9 cellular contexts compared by ENCODE assay signal in genomic region chr4:144645621-144646522, GRCh38. TPM values are rescaled to one million over a fixed set of nuclear protein-coding genes. Genes with fewer than 3 reads are reported as not detected.
DNase-seq lines count a peak whose midpoint lies in the region; TF ChIP-seq lines count a peak whose summit lies in the region.
"Had no signal": no experiment of that assay in that cellular context is flagged by ENCODE, and none has a peak within 500 bp of the region (broad histone marks: within the 10 kb centered on the region; RNA-seq: fewer than 3 reads in every experiment).

Gene HHIP, plus strand, starts transcription at chr4:144646156. Its CDS starts 520 bp downstream, at chr4:144646676.

- H3K4me3 ChIP-seq in HUES6 (ENCODE audit: low read depth, low read length) (peak within 1 kb of the TSS; percentile 65), esophagus muscularis mucosa (peak within 1 kb of the TSS; percentile 57 to 69 (median 59)), tibial artery (peak within 1 kb of the TSS; percentile 55 to 66)

- TF ChIP-seq CTCF in esophagus muscularis mucosa (IDR thresholded peaks at IDR 0.05) (no peak), tibial artery (IDR thresholded peaks at IDR 0.05) (no peak)

- no peak within 1 kb of the TSS for H3K27ac Mint-ChIP-seq in activated CD4-positive, alpha-beta memory T cell treated with anti-CD3 and anti-CD28 coated beads for 36 hours

- H3K27ac ChIP-seq in HUES6 (ENCODE audit: low read depth, low read length) (no peak within 1 kb of the TSS), esophagus muscularis mucosa (replicated peaks in 1 of 4) (no peak within 1 kb of the TSS), tibial artery (no peak within 1 kb of the TSS)
- H3K27ac ChIP-seq: neutrophil had no signal

- CTCF ChIA-PET in activated CD4-positive, alpha-beta memory T cell treated with anti-CD3 and anti-CD28 coated beads for 36 hours (lab: Charles Lee) = no interaction called here

- H3K9me3 ChIP-seq in HUES6 (ENCODE audit: control insufficient read depth, insufficient read depth, low read depth, low read length) (no peaks in the 10 kb centered on the region), esophagus muscularis mucosa (no peaks in the 10 kb centered on the region), tibial artery (no peaks in the 10 kb centered on the region)
- H3K9me3 ChIP-seq: neutrophil had no signal

- peak within 1 kb of the TSS; percentile 57 for H3K4me3 Mint-ChIP-seq in activated CD4-positive, alpha-beta memory T cell treated with anti-CD3 and anti-CD28 coated beads for 36 hours

- intact Hi-C loops in activated CD4-positive, alpha-beta memory T cell treated with anti-CD3 and anti-CD28 coated beads for 36 hours (cut with micrococcal nuclease) = no loop called here
- intact Hi-C loops in esophagus muscularis mucosa (cut with DNase I) (no loop called here), tibial artery (cut with DNase I; ENCODE audit: low total_unique reads) (no loop called here)

- H3K9ac ChIP-seq in HUES6 (ENCODE audit: low read length) = peak within 1 kb of the TSS; percentile 34

- POLR2A ChIA-PET in activated CD4-positive, alpha-beta memory T cell treated with anti-CD3 and anti-CD28 coated beads for 36 hours (lab: Charles Lee) = no interaction called here

- H3K4me1 ChIP-seq in HUES6 (ENCODE audit: control insufficient read depth, insufficient read depth, low read length) = peaks cover 39% of the 10 kb centered on the region
- peaks cover 7 to 27% (median 24%) of the 10 kb centered on the region in 4 donors for H3K4me1 ChIP-seq in esophagus muscularis mucosa
- peaks cover 0 to 25% (median 13%) of the 10 kb centered on the region in 4 donors for H3K4me1 ChIP-seq in tibial artery

- DNase-seq in stimulated activated CD4-positive, alpha-beta T cell treated with anti-CD3 and anti-CD28 coated beads, Interleukin-15, amount 100 ng/mL, for 24 hours = peak; percentile 27
- no peak for DNase-seq in stimulated activated CD4-positive, alpha-beta T cell treated with anti-CD3 and anti-CD28 coated beads, Interleukin-12 subunit alpha, Interleukin-12 subunit beta, amount 100 ng/mL, for 4 hours
- DNase-seq in activated CD4-positive, alpha-beta memory T cell treated with anti-CD3 and anti-CD28 coated beads for 36 hours = peak; percentile 16
- DNase-seq in esophagus muscularis mucosa (ENCODE audit: extremely low spot score) (no peak), midbrain (lab: John Stamatoyannopoulos, UW) (peak; percentile 87), tibial artery (peak; percentile 34 to 67), foreskin melanocyte (no peak)

- no peaks in the 10 kb centered on the region for H3K9me3 Mint-ChIP-seq in activated CD4-positive, alpha-beta memory T cell treated with anti-CD3 and anti-CD28 coated beads for 36 hours

- TF ChIP-seq POLR2A in esophagus muscularis mucosa (IDR thresholded peaks at IDR 0.05; ENCODE audit: low read depth) = no peak

- H3K36me3 Mint-ChIP-seq in activated CD4-positive, alpha-beta memory T cell treated with anti-CD3 and anti-CD28 coated beads for 36 hours = no peaks in the 10 kb centered on the region

- H3K27me3 Mint-ChIP-seq in activated CD4-positive, alpha-beta memory T cell treated with anti-CD3 and anti-CD28 coated beads for 36 hours = peaks cover 32% of the 10 kb centered on the region

- no peak for TF ChIP-seq EP300 in esophagus muscularis mucosa (IDR thresholded peaks at IDR 0.05)

- H3K4me1 Mint-ChIP-seq in activated CD4-positive, alpha-beta memory T cell treated with anti-CD3 and anti-CD28 coated beads for 36 hours (ENCODE audit: low read depth) = peaks cover 15% of the 10 kb centered on the region

- 2% methylated on average over 31 of the region's 81 CpGs for WGBS in esophagus muscularis mucosa

- peaks cover 75% of the 10 kb centered on the region for H3K27me3 ChIP-seq in HUES6 (ENCODE audit: control insufficient read depth, insufficient read depth, low read length)
- H3K27me3 ChIP-seq in esophagus muscularis mucosa = peaks cover 0 to 43% (median 23%) of the 10 kb centered on the region in 4 donors
- H3K27me3 ChIP-seq in tibial artery = peaks cover 0 to 15% of the 10 kb centered on the region in 2 donors

- H3K36me3 ChIP-seq in HUES6 (ENCODE audit: control insufficient read depth, insufficient read depth, low read length) (no peaks in the 10 kb centered on the region), esophagus muscularis mucosa (no peaks in the 10 kb centered on the region), tibial artery (no peaks in the 10 kb centered on the region)
- H3K36me3 ChIP-seq: neutrophil had no signal

RNA-seq across cellular contexts. Expression of gene HHIP, which starts in this region (rescaled TPM):
- not detected for total RNA-seq in activated CD4-positive, alpha-beta memory T cell treated with anti-CD3 and anti-CD28 coated beads for 36 hours
- under 1 TPM; under 0.01 to 0.75 (median 0.15) TPM for total RNA-seq in esophagus muscularis mucosa

Comparison
In these comparisons a context has a peak if more than half of its experiments do, and no peak if none do; other contexts are left out.
1. DNase-seq: peak in stimulated activated CD4-positive, alpha-beta T cell treated with anti-CD3 and anti-CD28 coated beads, Interleukin-15, amount 100 ng/mL, for 24 hours (single experiment), midbrain (single experiment) and tibial artery (2 of 2); none in stimulated activated CD4-positive, alpha-beta T cell treated with anti-CD3 and anti-CD28 coated beads, Interleukin-12 subunit alpha, Interleukin-12 subunit beta, amount 100 ng/mL, for 4 hours (single experiment), esophagus muscularis mucosa (single experiment) and foreskin melanocyte (single experiment).
2. Peak in DNase-seq in activated CD4-positive, alpha-beta memory T cell treated with anti-CD3 and anti-CD28 coated beads for 36 hours; RNA of the gene not detected or under 1 TPM.
3. Peak in every context shown above with its lines, with median percentiles within 50 percentile points of each other: H3K4me3 ChIP-seq.